ENCODE assay signal across 23 cellular contexts in the genomic region with DNA sequence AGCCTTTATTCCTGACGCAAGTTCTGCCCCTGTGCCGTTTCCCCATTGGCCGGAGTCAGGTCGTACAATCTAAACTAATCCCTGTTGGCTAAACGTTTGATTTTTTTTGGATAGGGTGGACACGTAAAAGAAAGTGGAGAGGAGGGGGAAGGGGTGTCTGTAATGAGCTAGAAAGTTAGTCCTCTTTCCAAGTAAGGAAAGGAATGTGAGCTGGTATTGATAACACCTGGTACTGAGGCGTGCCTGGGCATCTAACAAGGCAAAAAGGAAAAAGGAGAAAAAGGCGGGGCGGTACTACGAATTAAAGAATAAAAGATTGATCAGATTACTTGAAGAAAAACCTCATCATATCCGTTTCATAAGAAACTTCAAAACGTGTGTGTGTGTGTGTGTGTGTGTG.
A peak's percentile ranks its signal among the peaks of the same experiment; 100 is the strongest.
DNase-seq lines count a peak whose midpoint lies in the region; ATAC-seq, FAIRE-seq and TF ChIP-seq lines count a peak whose summit lies in the region.
"Had no signal": no experiment of that assay in that cellular context is flagged by ENCODE, and none has a peak within 500 bp of the region (broad histone marks: within the 10 kb centered on the region; RNA-seq: fewer than 3 reads in every experiment).

No MANE protein-coding gene starts in this region.

- peaks cover 25% of the 10 kb centered on the region for H3K27me3 Mint-ChIP-seq in MCF 10A (ENCODE audit: insufficient read depth, unreplicated experiment)
- H3K27me3 Mint-ChIP-seq: B cell; CD4-positive, CD25-positive, alpha-beta regulatory T cell had no signal

- TF ChIP-seq CTCF in mammary epithelial cell (conservative IDR thresholded peaks at IDR 0.05 in 1 of 2, IDR thresholded peaks at IDR 0.05 in 1 of 2; ENCODE audit: extremely low read depth in 1 of 2, insufficient read depth in 1 of 2, low read depth in 1 of 2, low read length in 2 of 2) (no peak), MCF 10A (IDR thresholded peaks at IDR 0.05; ENCODE audit: unreplicated experiment) (no peak), epithelial cell of esophagus (IDR thresholded peaks at IDR 0.05; ENCODE audit: insufficient read depth, low read depth, low read length, missing control alignments) (no peak), keratinocyte (optimal IDR thresholded peaks at IDR 0.05 in 1 of 3, IDR thresholded peaks at IDR 0.05 in 1 of 3, conservative IDR thresholded peaks at IDR 0.05 in 1 of 3; ENCODE audit: extremely low read depth in 1 of 3, insufficient read depth in 2 of 3, low read length in 3 of 3) (no peak)

- no peak overlapping the region for H3K27ac Mint-ChIP-seq in MCF 10A (ENCODE audit: low read depth, unreplicated experiment)
- H3K27ac Mint-ChIP-seq: B cell; CD4-positive, CD25-positive, alpha-beta regulatory T cell; CD8-positive, alpha-beta T cell had no signal

- no peaks in the 10 kb centered on the region for H3K9me3 Mint-ChIP-seq in MCF 10A (ENCODE audit: unreplicated experiment)
- H3K9me3 Mint-ChIP-seq: CD8-positive, alpha-beta T cell; H9 had no signal

- no peaks in the 10 kb centered on the region for H3K9me3 ChIP-seq in mammary epithelial cell (replicated peaks; ENCODE audit: insufficient read depth, low read length)
- no peaks in the 10 kb centered on the region for H3K9me3 ChIP-seq in keratinocyte (ENCODE audit: control insufficient read depth, low read depth, low read length)
- H3K9me3 ChIP-seq: BLaER1, Caco-2 had no signal

- peak overlapping the region; percentile 42 for H2AFZ ChIP-seq in mammary epithelial cell (ENCODE audit: low read depth, low read length)
- peak overlapping the region; percentile 85 for H2AFZ ChIP-seq in keratinocyte (ENCODE audit: control insufficient read depth, low read length)

- no peak overlapping the region for H3K4me3 Mint-ChIP-seq in MCF 10A (ENCODE audit: unreplicated experiment)
- H3K4me3 Mint-ChIP-seq: B cell; CD4-positive, CD25-positive, alpha-beta regulatory T cell; CD8-positive, alpha-beta T cell; H9 had no signal

- peak; percentile 31 for DNase-seq in mammary epithelial cell
- no peak for DNase-seq in MCF 10A (ENCODE audit: unreplicated experiment)
- DNase-seq in epithelial cell of esophagus (ENCODE audit: low read depth), result peak; percentile 39
- DNase-seq in keratinocyte (ENCODE audit: low read depth, low spot score), result no peak
- DNase-seq in midbrain (lab: John Stamatoyannopoulos, UW), result no peak
- no peak for DNase-seq in H54 (ENCODE audit: insufficient read length, low spot score)
- DNase-seq in activated CD8-positive, alpha-beta memory T cell treated with anti-CD3 and anti-CD28 coated beads, Interleukin-2, amount 50 U/mL, for 48 hours, result no peak
- DNase-seq: Caco-2; CD4-positive, CD25-positive, alpha-beta regulatory T cell; CD8-positive, alpha-beta T cell; DMS153; DND-41; GOT3; H9 had no signal

- no peaks in the 10 kb centered on the region for H3K9me1 ChIP-seq in keratinocyte (ENCODE audit: control insufficient read depth, extremely low read depth, insufficient read depth, low read length)

- FAIRE-seq in keratinocyte (lab: Jason Lieb, UNC) (peak; percentile 9), H54 (lab: Jason Lieb, UNC) (no peak)
- FAIRE-seq: A204.1, G401.6, GM12892 had no signal

- no peaks in the 10 kb centered on the region for H3K27me3 ChIP-seq in mammary epithelial cell (ENCODE audit: insufficient read depth, low read length)
- H3K27me3 ChIP-seq in keratinocyte (ENCODE audit: control insufficient read depth, extremely low read depth, insufficient read depth, low read length), result no peaks in the 10 kb centered on the region
- H3K27me3 ChIP-seq: BLaER1 had no signal

- H3K4me2 ChIP-seq in mammary epithelial cell (ENCODE audit: insufficient read depth, low read depth, low read length), result no peak overlapping the region
- H3K4me2 ChIP-seq in keratinocyte (ENCODE audit: control insufficient read depth, extremely low read depth, insufficient read depth, low read depth, low read length), result peak overlapping the region; percentile 65
- H3K4me2 ChIP-seq: BLaER1 had no signal

- H3K36me3 ChIP-seq in mammary epithelial cell (ENCODE audit: insufficient read depth, low read length) (no peaks in the 10 kb centered on the region), keratinocyte (ENCODE audit: control insufficient read depth in 2 of 2, extremely low read depth in 1 of 2, insufficient read depth in 2 of 2, low read length in 2 of 2) (no peaks in the 10 kb centered on the region)
- H3K36me3 ChIP-seq: BLaER1 had no signal

- WGBS in mammary epithelial cell (ENCODE audit: low coverage, missing lambda C conversion rate), result 70% methylated on average over 11 of the region's 12 CpGs

- H3K79me2 ChIP-seq in mammary epithelial cell (ENCODE audit: insufficient read depth, low read length) (no peaks in the 10 kb centered on the region), keratinocyte (ENCODE audit: control insufficient read depth, insufficient read depth, low read length) (no peaks in the 10 kb centered on the region)

- intact Hi-C loops in mammary epithelial cell (cut with micrococcal nuclease), result no loop called here
- intact Hi-C loops in MCF 10A (cut with micrococcal nuclease), result no loop called here

- CTCF ChIA-PET in mammary epithelial cell (lab: Charles Lee; ENCODE audit: low non-redundant PET) (no interaction called here), MCF 10A (lab: Yijun Ruan, JAX) (interaction anchor here (0.6 kb wide), 1 partner anchor 72 kb away, joined by 4 read pairs; no protein-coding TSS in a partner anchor)

- TF ChIP-seq POLR2A in H54 (IDR thresholded peaks at IDR 0.05; ENCODE audit: low read depth, low read length), result no peak

- dilution Hi-C loops in mammary epithelial cell (cut with HindIII; ENCODE audit: low sequenced_read_pairs) (no loop called here), keratinocyte (cut with MboI; ENCODE audit: extremely low pct_ligation_motif_present, low sequenced_read_pairs) (no loop called here)

- BruUV-seq in mammary epithelial cell (replicated peaks; lab: Mats Ljungman, UMichigan), result no TSS peak
- BruUV-seq in MCF 10A (replicated peaks; lab: Mats Ljungman, UMichigan), result no TSS peak

- in situ Hi-C loops in mammary epithelial cell (cut with MboI; ENCODE audit: low sequenced_read_pairs in 2 of 2), result no loop called here

- no peak for ATAC-seq in GM18861 (IDR thresholded peaks at IDR 0.05; ENCODE audit: unreplicated experiment)
- ATAC-seq: CD8-positive, alpha-beta T cell; HCT116 had no signal

- POLR2A ChIA-PET in MCF 10A (lab: Yijun Ruan, JAX), result no interaction called here

- no peaks in the 10 kb centered on the region for H3K4me1 Mint-ChIP-seq in MCF 10A (ENCODE audit: insufficient read depth, unreplicated experiment)
- H3K4me1 Mint-ChIP-seq: B cell; CD4-positive, CD25-positive, alpha-beta regulatory T cell had no signal

- H3K36me3 Mint-ChIP-seq in MCF 10A (ENCODE audit: insufficient read depth, unreplicated experiment), result no peaks in the 10 kb centered on the region
- H3K36me3 Mint-ChIP-seq: CD4-positive, CD25-positive, alpha-beta regulatory T cell; CD8-positive, alpha-beta T cell had no signal

- no peak overlapping the region for H3K9ac ChIP-seq in mammary epithelial cell (ENCODE audit: insufficient read depth, low read length)
- no peak overlapping the region for H3K9ac ChIP-seq in keratinocyte (ENCODE audit: control insufficient read depth, extremely low read depth, insufficient read depth, low read length)
- H3K9ac ChIP-seq: BLaER1 had no signal

- no peak overlapping the region for H3K4me3 ChIP-seq in mammary epithelial cell (replicated peaks in 1 of 3; ENCODE audit: insufficient read depth in 1 of 3, low read depth in 2 of 3, low read length in 3 of 3)
- H3K4me3 ChIP-seq in epithelial cell of esophagus (ENCODE audit: low read length), result no peak overlapping the region
- H3K4me3 ChIP-seq in keratinocyte (ENCODE audit: control insufficient read depth in 2 of 3, extremely low read depth in 1 of 3, insufficient read depth in 2 of 3, low read depth in 1 of 3, low read length in 3 of 3), result peak overlapping the region in 2 of 3 experiments; percentile 17 to 33
- H3K4me3 ChIP-seq: BLaER1 had no signal

- H3K4me1 ChIP-seq in mammary epithelial cell (ENCODE audit: insufficient read depth, low read length), result no peaks in the 10 kb centered on the region
- no peaks in the 10 kb centered on the region for H3K4me1 ChIP-seq in keratinocyte (ENCODE audit: control insufficient read depth, extremely low read depth, insufficient read depth, low read length)
- H3K4me1 ChIP-seq: BLaER1, Caco-2 had no signal

- H3K27ac ChIP-seq in mammary epithelial cell (ENCODE audit: insufficient read depth, low read depth, low read length), result no peak overlapping the region
- no peak overlapping the region for H3K27ac ChIP-seq in keratinocyte (ENCODE audit: control insufficient read depth, insufficient read depth, low read length)
- H3K27ac ChIP-seq: 22Rv1, BLaER1, C4-2B had no signal

- no peaks in the 10 kb centered on the region for H4K20me1 ChIP-seq in mammary epithelial cell (ENCODE audit: insufficient read depth, low read length)
- H4K20me1 ChIP-seq in keratinocyte (ENCODE audit: control insufficient read depth, extremely low read depth, insufficient read depth, low read length), result no peaks in the 10 kb centered on the region
- H4K20me1 ChIP-seq: BLaER1 had no signal

Comparison
In these comparisons a context has a peak if more than half of its experiments do, and no peak if none do; other contexts are left out.
1. DNase-seq: peak in mammary epithelial cell (single experiment) and epithelial cell of esophagus (single experiment); none in MCF 10A (single experiment), keratinocyte (single experiment), midbrain (single experiment), H54 (single experiment) and activated CD8-positive, alpha-beta memory T cell treated with anti-CD3 and anti-CD28 coated beads, Interleukin-2, amount 50 U/mL, for 48 hours (single experiment).
2. H3K4me3 ChIP-seq: peak in keratinocyte (2 of 3); none in mammary epithelial cell (0 of 3) and epithelial cell of esophagus (single experiment).